ENCODE assay signal across 3 cellular contexts in the genomic region with DNA sequence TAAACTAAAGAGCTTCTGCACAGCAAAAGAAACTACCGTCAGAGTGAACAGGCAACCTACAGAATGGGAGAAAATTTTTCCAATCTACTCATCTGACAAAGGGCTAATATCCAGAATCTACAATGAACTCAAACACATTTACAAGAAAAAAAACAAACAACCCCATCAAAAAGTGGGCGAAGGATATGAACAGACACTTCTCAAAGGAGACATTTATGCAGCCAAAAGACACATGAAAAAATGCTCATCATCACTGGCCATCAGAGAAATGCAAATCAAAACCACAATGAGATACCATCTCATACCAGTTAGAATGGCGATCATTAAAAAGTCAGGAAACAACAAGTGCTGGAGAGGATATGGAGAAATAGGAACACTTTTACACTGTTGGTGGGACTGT. TPM values are rescaled to one million over a fixed set of nuclear protein-coding genes. Genes with fewer than 3 reads are reported as not detected.
"Had no signal": no experiment of that assay in that cellular context is flagged by ENCODE, and none has a peak within 500 bp of the region (broad histone marks: within the 10 kb centered on the region; RNA-seq: fewer than 3 reads in every experiment).

No MANE protein-coding gene starts in this region.

RNA-seq across cellular contexts. Expression of a gene that starts 15.7 kb away (rescaled TPM):
- total RNA-seq: HepG2, HT1080, IMR-90 had no signal
- polyA plus RNA-seq: IMR-90 had no signal
